ENCODE assay signal across 1 cellular context in the genomic region with DNA sequence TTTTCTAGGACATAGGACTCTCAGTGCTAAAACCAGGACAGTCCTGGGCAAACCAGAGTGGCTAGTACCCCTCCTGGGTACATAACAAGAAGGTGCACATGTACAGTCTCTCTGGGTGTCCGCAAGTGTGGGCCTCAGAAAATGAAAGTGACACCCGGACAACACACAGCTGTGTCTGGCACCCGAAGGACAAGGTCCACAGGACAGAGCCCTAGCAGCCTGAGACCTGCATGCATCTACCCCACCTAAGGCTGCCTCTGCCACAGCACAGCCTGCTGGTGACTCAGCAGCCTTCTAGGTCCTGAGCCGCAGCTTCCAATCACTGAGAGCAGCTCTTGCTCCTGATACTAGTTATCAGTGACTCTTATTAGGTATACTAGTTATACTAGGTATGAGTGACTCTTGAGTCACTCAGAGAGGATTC.
TF ChIP-seq lines count a peak whose summit lies in the region.

No MANE protein-coding gene starts in this region.

TF ChIP-seq in HepG2, 621 proteins besides CTCF, POLR2A, EP300 and RAD21 (continued from another document and continues in another):
- TF ChIP-seq ZSCAN22 (CRISPR knock-in tag; IDR thresholded peaks at IDR 0.05) (no peak), ZNF180 (CRISPR knock-in tag; IDR thresholded peaks at IDR 0.05; ENCODE audit: borderline replicate concordance, low read depth) (no peak), ZEB1 (IDR thresholded peaks at IDR 0.05; ENCODE audit: insufficient replicate concordance, low read depth) (no peak), ZIK1 (CRISPR knock-in tag; IDR thresholded peaks at IDR 0.05; ENCODE audit: borderline replicate concordance, low read depth) (no peak), ZNF564 (CRISPR knock-in tag; IDR thresholded peaks at IDR 0.05) (no peak), ZNF878 (CRISPR knock-in tag; IDR thresholded peaks at IDR 0.05) (no peak), ZBTB8A (CRISPR knock-in tag; IDR thresholded peaks at IDR 0.05; ENCODE audit: borderline replicate concordance, low read depth) (no peak), ZNF101 (CRISPR knock-in tag; IDR thresholded peaks at IDR 0.05; ENCODE audit: borderline replicate concordance, low read depth) (no peak), ZNF224 (CRISPR knock-in tag; IDR thresholded peaks at IDR 0.05) (no peak), TRIM24 (CRISPR knock-in tag; IDR thresholded peaks at IDR 0.05) (no peak), MYNN (CRISPR knock-in tag; IDR thresholded peaks at IDR 0.05; ENCODE audit: low read depth) (no peak), NCOA1 (CRISPR knock-in tag; IDR thresholded peaks at IDR 0.05) (no peak), RFX5 (IDR thresholded peaks at IDR 0.05; ENCODE audit: low read depth, low read length) (no peak), KAT7 (CRISPR knock-in tag; IDR thresholded peaks at IDR 0.05; ENCODE audit: borderline replicate concordance) (peak; percentile 76; the same call in 1 of the 2 replicates), ARNTL (CRISPR knock-in tag; IDR thresholded peaks at IDR 0.05) (no peak; the same call in 1 of the 2 replicates), SMAD9 (CRISPR knock-in tag; IDR thresholded peaks at IDR 0.05) (no peak), HCFC1 (IDR thresholded peaks at IDR 0.05; ENCODE audit: low read depth, low read length) (no peak), NR2F2 (IDR thresholded peaks at IDR 0.05; ENCODE audit: borderline replicate concordance, low read depth) (no peak), PTBP1 (IDR thresholded peaks at IDR 0.05; ENCODE audit: low read depth, low read length, poor library complexity, severe bottlenecking) (no peak), ZNF30 (CRISPR knock-in tag; IDR thresholded peaks at IDR 0.05) (no peak), ZNF703 (CRISPR knock-in tag; IDR thresholded peaks at IDR 0.05; ENCODE audit: borderline replicate concordance) (no peak), ZNF543 (CRISPR knock-in tag; IDR thresholded peaks at IDR 0.05) (no peak), WIZ (CRISPR knock-in tag; IDR thresholded peaks at IDR 0.05) (no peak), ZNF558 (CRISPR knock-in tag; IDR thresholded peaks at IDR 0.05; ENCODE audit: borderline replicate concordance) (no peak), ZNF260 (CRISPR knock-in tag; IDR thresholded peaks at IDR 0.05; ENCODE audit: borderline replicate concordance, low read depth) (no peak), ZNF891 (CRISPR knock-in tag; IDR thresholded peaks at IDR 0.05) (no peak), TBP (CRISPR knock-in tag; IDR thresholded peaks at IDR 0.05) (no peak)
- TF ChIP-seq, protein P1, sequence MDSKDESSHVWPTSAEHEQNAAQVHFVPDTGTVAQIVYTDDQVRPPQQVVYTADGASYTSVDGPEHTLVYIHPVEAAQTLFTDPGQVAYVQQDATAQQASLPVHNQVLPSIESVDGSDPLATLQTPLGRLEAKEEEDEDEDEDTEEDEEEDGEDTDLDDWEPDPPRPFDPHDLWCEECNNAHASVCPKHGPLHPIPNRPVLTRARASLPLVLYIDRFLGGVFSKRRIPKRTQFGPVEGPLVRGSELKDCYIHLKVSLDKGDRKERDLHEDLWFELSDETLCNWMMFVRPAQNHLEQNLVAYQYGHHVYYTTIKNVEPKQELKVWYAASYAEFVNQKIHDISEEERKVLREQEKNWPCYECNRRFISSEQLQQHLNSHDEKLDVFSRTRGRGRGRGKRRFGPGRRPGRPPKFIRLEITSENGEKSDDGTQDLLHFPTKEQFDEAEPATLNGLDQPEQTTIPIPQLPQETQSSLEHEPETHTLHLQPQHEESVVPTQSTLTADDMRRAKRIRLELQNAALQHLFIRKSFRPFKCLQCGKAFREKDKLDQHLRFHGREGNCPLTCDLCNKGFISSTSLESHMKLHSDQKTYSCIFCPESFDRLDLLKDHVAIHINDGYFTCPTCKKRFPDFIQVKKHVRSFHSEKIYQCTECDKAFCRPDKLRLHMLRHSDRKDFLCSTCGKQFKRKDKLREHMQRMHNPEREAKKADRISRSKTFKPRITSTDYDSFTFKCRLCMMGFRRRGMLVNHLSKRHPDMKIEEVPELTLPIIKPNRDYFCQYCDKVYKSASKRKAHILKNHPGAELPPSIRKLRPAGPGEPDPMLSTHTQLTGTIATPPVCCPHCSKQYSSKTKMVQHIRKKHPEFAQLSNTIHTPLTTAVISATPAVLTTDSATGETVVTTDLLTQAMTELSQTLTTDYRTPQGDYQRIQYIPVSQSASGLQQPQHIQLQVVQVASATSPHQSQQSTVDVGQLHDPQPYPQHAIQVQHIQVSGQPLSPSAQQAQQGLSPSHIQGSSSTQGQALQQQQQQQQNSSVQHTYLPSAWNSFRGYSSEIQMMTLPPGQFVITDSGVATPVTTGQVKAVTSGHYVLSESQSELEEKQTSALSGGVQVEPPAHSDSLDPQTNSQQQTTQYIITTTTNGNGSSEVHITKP (CRISPR knock-in tag; IDR thresholded peaks at IDR 0.05; ENCODE audit: low read depth), result no peak
- TF ChIP-seq, protein P2, sequence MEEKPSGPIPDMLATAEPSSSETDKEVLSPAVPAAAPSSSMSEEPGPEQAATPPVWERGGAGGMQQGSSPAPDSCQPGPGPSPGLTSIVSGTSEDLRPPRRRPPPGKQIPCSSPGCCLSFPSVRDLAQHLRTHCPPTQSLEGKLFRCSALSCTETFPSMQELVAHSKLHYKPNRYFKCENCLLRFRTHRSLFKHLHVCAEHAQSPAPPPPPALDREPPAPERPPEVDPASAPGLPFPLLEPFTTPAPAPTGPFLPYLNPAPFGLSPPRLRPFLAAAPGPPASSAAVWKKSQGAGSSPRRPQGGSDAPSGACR (CRISPR knock-in tag; IDR thresholded peaks at IDR 0.05), result peak; percentile 83; the same call in 1 of the 2 replicates
- TF ChIP-seq, protein P3, sequence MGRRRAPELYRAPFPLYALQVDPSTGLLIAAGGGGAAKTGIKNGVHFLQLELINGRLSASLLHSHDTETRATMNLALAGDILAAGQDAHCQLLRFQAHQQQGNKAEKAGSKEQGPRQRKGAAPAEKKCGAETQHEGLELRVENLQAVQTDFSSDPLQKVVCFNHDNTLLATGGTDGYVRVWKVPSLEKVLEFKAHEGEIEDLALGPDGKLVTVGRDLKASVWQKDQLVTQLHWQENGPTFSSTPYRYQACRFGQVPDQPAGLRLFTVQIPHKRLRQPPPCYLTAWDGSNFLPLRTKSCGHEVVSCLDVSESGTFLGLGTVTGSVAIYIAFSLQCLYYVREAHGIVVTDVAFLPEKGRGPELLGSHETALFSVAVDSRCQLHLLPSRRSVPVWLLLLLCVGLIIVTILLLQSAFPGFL (CRISPR knock-in tag; IDR thresholded peaks at IDR 0.05), result no peak
- TF ChIP-seq, protein P4, sequence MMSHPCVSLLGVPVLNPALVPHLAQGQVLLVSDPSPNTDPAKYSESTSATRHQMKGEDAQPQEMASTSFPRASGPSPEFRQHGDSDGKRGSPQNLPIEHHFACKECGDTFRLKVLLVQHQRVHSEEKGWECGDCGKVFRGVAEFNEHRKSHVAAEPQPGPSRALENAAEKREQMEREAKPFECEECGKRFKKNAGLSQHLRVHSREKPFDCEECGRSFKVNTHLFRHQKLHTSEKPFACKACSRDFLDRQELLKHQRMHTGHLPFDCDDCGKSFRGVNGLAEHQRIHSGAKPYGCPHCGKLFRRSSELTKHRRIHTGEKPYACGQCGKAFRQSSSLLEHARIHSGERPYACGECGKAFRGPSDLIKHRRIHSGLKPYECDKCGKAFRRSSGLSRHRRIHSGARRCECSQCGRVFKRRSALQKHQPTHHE (CRISPR knock-in tag; IDR thresholded peaks at IDR 0.05; ENCODE audit: borderline replicate concordance), result no peak
- TF ChIP-seq, protein P5, sequence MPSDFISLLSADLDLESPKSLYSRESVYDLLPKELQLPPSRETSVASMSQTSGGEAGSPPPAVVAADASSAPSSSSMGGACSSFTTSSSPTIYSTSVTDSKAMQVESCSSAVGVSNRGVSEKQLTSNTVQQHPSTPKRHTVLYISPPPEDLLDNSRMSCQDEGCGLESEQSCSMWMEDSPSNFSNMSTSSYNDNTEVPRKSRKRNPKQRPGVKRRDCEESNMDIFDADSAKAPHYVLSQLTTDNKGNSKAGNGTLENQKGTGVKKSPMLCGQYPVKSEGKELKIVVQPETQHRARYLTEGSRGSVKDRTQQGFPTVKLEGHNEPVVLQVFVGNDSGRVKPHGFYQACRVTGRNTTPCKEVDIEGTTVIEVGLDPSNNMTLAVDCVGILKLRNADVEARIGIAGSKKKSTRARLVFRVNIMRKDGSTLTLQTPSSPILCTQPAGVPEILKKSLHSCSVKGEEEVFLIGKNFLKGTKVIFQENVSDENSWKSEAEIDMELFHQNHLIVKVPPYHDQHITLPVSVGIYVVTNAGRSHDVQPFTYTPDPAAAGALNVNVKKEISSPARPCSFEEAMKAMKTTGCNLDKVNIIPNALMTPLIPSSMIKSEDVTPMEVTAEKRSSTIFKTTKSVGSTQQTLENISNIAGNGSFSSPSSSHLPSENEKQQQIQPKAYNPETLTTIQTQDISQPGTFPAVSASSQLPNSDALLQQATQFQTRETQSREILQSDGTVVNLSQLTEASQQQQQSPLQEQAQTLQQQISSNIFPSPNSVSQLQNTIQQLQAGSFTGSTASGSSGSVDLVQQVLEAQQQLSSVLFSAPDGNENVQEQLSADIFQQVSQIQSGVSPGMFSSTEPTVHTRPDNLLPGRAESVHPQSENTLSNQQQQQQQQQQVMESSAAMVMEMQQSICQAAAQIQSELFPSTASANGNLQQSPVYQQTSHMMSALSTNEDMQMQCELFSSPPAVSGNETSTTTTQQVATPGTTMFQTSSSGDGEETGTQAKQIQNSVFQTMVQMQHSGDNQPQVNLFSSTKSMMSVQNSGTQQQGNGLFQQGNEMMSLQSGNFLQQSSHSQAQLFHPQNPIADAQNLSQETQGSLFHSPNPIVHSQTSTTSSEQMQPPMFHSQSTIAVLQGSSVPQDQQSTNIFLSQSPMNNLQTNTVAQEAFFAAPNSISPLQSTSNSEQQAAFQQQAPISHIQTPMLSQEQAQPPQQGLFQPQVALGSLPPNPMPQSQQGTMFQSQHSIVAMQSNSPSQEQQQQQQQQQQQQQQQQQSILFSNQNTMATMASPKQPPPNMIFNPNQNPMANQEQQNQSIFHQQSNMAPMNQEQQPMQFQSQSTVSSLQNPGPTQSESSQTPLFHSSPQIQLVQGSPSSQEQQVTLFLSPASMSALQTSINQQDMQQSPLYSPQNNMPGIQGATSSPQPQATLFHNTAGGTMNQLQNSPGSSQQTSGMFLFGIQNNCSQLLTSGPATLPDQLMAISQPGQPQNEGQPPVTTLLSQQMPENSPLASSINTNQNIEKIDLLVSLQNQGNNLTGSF (CRISPR knock-in tag; IDR thresholded peaks at IDR 0.05), result no peak
- TF ChIP-seq, protein P6, sequence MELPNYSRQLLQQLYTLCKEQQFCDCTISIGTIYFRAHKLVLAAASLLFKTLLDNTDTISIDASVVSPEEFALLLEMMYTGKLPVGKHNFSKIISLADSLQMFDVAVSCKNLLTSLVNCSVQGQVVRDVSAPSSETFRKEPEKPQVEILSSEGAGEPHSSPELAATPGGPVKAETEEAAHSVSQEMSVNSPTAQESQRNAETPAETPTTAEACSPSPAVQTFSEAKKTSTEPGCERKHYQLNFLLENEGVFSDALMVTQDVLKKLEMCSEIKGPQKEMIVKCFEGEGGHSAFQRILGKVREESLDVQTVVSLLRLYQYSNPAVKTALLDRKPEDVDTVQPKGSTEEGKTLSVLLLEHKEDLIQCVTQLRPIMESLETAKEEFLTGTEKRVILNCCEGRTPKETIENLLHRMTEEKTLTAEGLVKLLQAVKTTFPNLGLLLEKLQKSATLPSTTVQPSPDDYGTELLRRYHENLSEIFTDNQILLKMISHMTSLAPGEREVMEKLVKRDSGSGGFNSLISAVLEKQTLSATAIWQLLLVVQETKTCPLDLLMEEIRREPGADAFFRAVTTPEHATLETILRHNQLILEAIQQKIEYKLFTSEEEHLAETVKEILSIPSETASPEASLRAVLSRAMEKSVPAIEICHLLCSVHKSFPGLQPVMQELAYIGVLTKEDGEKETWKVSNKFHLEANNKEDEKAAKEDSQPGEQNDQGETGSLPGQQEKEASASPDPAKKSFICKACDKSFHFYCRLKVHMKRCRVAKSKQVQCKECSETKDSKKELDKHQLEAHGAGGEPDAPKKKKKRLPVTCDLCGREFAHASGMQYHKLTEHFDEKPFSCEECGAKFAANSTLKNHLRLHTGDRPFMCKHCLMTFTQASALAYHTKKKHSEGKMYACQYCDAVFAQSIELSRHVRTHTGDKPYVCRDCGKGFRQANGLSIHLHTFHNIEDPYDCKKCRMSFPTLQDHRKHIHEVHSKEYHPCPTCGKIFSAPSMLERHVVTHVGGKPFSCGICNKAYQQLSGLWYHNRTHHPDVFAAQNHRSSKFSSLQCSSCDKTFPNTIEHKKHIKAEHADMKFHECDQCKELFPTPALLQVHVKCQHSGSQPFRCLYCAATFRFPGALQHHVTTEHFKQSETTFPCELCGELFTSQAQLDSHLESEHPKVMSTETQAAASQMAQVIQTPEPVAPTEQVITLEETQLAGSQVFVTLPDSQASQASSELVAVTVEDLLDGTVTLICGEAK (IDR thresholded peaks at IDR 0.05), result no peak
- TF ChIP-seq, protein P6 (CRISPR knock-in tag; IDR thresholded peaks at IDR 0.05), result no peak
- TF ChIP-seq, protein P7, sequence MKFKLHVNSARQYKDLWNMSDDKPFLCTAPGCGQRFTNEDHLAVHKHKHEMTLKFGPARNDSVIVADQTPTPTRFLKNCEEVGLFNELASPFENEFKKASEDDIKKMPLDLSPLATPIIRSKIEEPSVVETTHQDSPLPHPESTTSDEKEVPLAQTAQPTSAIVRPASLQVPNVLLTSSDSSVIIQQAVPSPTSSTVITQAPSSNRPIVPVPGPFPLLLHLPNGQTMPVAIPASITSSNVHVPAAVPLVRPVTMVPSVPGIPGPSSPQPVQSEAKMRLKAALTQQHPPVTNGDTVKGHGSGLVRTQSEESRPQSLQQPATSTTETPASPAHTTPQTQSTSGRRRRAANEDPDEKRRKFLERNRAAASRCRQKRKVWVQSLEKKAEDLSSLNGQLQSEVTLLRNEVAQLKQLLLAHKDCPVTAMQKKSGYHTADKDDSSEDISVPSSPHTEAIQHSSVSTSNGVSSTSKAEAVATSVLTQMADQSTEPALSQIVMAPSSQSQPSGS (CRISPR knock-in tag; IDR thresholded peaks at IDR 0.05), result peak; percentile 72
